In genomic region chr2:217529271-217529670, GRCh38 we compare ENCODE assay signal across 5 cellular contexts.
"Had no signal": no experiment of that assay in that cellular context is flagged by ENCODE, and none has a peak within 500 bp of the region (broad histone marks: within the 10 kb centered on the region; RNA-seq: fewer than 3 reads in every experiment).

No MANE protein-coding gene starts in this region.

- H3K27ac ChIP-seq: HL-60 had no signal

- H3K4me2 ChIP-seq: GM23338 had no signal

- DNase-seq: H9, HCEC 1CT had no signal

- H3K27ac Mint-ChIP-seq: GM23338, H9, IgD-negative memory B cell had no signal

- H2AFZ ChIP-seq: GM23338 had no signal

- H3K4me1 Mint-ChIP-seq: IgD-negative memory B cell had no signal

- H3K9me3 Mint-ChIP-seq: GM23338, H9 had no signal

- H3K4me3 Mint-ChIP-seq: GM23338, H9, IgD-negative memory B cell had no signal

- H3K4me3 ChIP-seq: GM23338 had no signal
